In the genomic region with DNA sequence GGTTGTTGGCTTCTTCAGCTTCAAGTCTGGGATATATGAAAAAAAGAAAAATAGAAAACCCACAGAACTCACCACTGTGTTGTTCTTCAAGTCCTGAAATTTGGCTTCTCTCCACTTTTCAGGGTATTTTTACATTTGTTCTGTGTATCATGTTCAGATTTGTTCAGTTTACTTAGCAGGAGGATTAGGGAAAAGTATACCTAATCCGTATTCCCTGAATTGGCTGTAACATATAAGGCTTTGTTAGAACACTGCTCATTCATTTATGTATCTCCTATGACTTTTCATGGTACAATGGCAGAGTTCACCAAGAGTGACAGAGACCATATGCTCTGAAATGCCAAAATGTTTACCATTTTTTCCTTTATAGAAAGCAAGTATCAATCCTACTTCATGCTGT, we compare ENCODE assay signal across 23 cellular contexts.
"Had no signal": no experiment of that assay in that cellular context is flagged by ENCODE, and none has a peak within 500 bp of the region (broad histone marks: within the 10 kb centered on the region; RNA-seq: fewer than 3 reads in every experiment).

No MANE protein-coding gene starts in this region.

- H3K27me3 Mint-ChIP-seq: activated CD4-positive, alpha-beta T cell treated with anti-CD3 and anti-CD28 coated beads, Interleukin-2, amount 10 ng/mL, durations not matched to agents 24 days and 14 days; activated naive CD4-positive, alpha-beta T cell treated with anti-CD3 and anti-CD28 coated beads, Interleukin-2, amount 10 ng/mL, durations not matched to agents 7 days and 5 days; activated naive CD8-positive, alpha-beta T cell treated with anti-CD3 and anti-CD28 coated beads, Interleukin-2, amount 50 U/mL, for 24 hours; stimulated activated naive B cell treated with anti-CD40 and anti-IgM and Interleukin-4, amounts not matched to agents 10 μg/mL and 1 μg/mL and 100 μg/mL, for 72 hours had no signal

- H3K4me3 Mint-ChIP-seq: activated CD4-positive, alpha-beta T cell treated with anti-CD3 and anti-CD28 coated beads, Interleukin-2, amount 10 ng/mL, durations not matched to agents 24 days and 14 days; activated CD8-positive, alpha-beta T cell treated with anti-CD3 and anti-CD28 coated beads, Interleukin-2, amount 10 ng/mL, durations not matched to agents 7 days and 5 days; activated naive CD4-positive, alpha-beta T cell treated with anti-CD3 and anti-CD28 coated beads, Interleukin-2, amount 10 ng/mL, durations not matched to agents 7 days and 5 days; activated naive CD8-positive, alpha-beta T cell treated with anti-CD3 and anti-CD28 coated beads, Interleukin-2, amount 50 U/mL, for 24 hours; activated T-cell treated with anti-CD3 and anti-CD28 coated beads, Interleukin-2, amount 50 U/mL, for 4 hours; stimulated activated naive B cell treated with anti-CD40 and anti-IgM and Interleukin-4, amounts not matched to agents 10 μg/mL and 1 μg/mL and 100 μg/mL, for 72 hours had no signal

- H3K4me3 ChIP-seq: body of pancreas, colonic mucosa, gastroesophageal sphincter, heart left ventricle, left lung, pancreas, spleen, thyroid gland had no signal

- H3K27ac ChIP-seq: body of pancreas, colonic mucosa, gastroesophageal sphincter, heart left ventricle, left lung, pancreas, spleen, thyroid gland had no signal

- DNase-seq: activated CD4-positive, alpha-beta T cell treated with anti-CD3 and anti-CD28 coated beads, Interleukin-2, amount 10 ng/mL, durations not matched to agents 24 days and 14 days; activated CD8-positive, alpha-beta T cell treated with anti-CD3 and anti-CD28 coated beads, Interleukin-2, amount 10 ng/mL, durations not matched to agents 7 days and 5 days; activated naive CD4-positive, alpha-beta T cell treated with anti-CD3 and anti-CD28 coated beads, Interleukin-2, amount 10 ng/mL, durations not matched to agents 7 days and 5 days; activated naive CD8-positive, alpha-beta T cell treated with anti-CD3 and anti-CD28 coated beads, Interleukin-2, amount 50 U/mL, for 24 hours; activated T-cell treated with anti-CD3 and anti-CD28 coated beads, Interleukin-2, amount 50 U/mL, for 4 hours; body of pancreas; caudate nucleus; colonic mucosa; erythroblast; heart left ventricle; left lung; mammary epithelial cell; midbrain; pancreas; spleen; stimulated activated CD4-positive, alpha-beta T cell treated with anti-CD3 and anti-CD28 coated beads, Interleukin-4, amount 100 ng/mL, for 4 hours; stimulated activated naive B cell treated with anti-CD40 and anti-IgM and Interleukin-4, amounts not matched to agents 10 μg/mL and 1 μg/mL and 100 μg/mL, for 72 hours; T-helper 1 cell; T-helper 9 cell; thyroid gland had no signal

- H3K36me3 Mint-ChIP-seq: activated naive CD4-positive, alpha-beta T cell treated with anti-CD3 and anti-CD28 coated beads, Interleukin-2, amount 10 ng/mL, durations not matched to agents 7 days and 5 days; stimulated activated naive B cell treated with anti-CD40 and anti-IgM and Interleukin-4, amounts not matched to agents 10 μg/mL and 1 μg/mL and 100 μg/mL, for 72 hours had no signal

- H3K36me3 ChIP-seq: colonic mucosa, gastroesophageal sphincter, heart left ventricle, left lung, pancreas, spleen, thyroid gland had no signal

- ATAC-seq: activated CD8-positive, alpha-beta T cell treated with anti-CD3 and anti-CD28 coated beads, Interleukin-2, amount 10 ng/mL, durations not matched to agents 7 days and 5 days; activated naive CD8-positive, alpha-beta T cell treated with anti-CD3 and anti-CD28 coated beads, Interleukin-2, amount 50 U/mL, for 24 hours; activated T-cell treated with anti-CD3 and anti-CD28 coated beads, Interleukin-2, amount 50 U/mL, for 4 hours; body of pancreas; gastroesophageal sphincter; heart left ventricle; left lung; pancreas; sciatic nerve; stimulated activated naive B cell treated with anti-CD40 and anti-IgM and Interleukin-4, amounts not matched to agents 10 μg/mL and 1 μg/mL and 100 μg/mL, for 72 hours had no signal

- H3K27me3 ChIP-seq: body of pancreas, colonic mucosa, gastroesophageal sphincter, heart left ventricle, left lung, spleen, thyroid gland had no signal

- H3K9me3 Mint-ChIP-seq: activated CD4-positive, alpha-beta T cell treated with anti-CD3 and anti-CD28 coated beads, Interleukin-2, amount 10 ng/mL, durations not matched to agents 24 days and 14 days; activated T-cell treated with anti-CD3 and anti-CD28 coated beads, Interleukin-2, amount 50 U/mL, for 4 hours had no signal

- H3K4me1 Mint-ChIP-seq: activated CD4-positive, alpha-beta T cell treated with anti-CD3 and anti-CD28 coated beads, Interleukin-2, amount 10 ng/mL, durations not matched to agents 24 days and 14 days; activated naive CD4-positive, alpha-beta T cell treated with anti-CD3 and anti-CD28 coated beads, Interleukin-2, amount 10 ng/mL, durations not matched to agents 7 days and 5 days; activated naive CD8-positive, alpha-beta T cell treated with anti-CD3 and anti-CD28 coated beads, Interleukin-2, amount 50 U/mL, for 24 hours; stimulated activated naive B cell treated with anti-CD40 and anti-IgM and Interleukin-4, amounts not matched to agents 10 μg/mL and 1 μg/mL and 100 μg/mL, for 72 hours had no signal

- H3K27ac Mint-ChIP-seq: activated CD4-positive, alpha-beta T cell treated with anti-CD3 and anti-CD28 coated beads, Interleukin-2, amount 10 ng/mL, durations not matched to agents 24 days and 14 days; activated CD8-positive, alpha-beta T cell treated with anti-CD3 and anti-CD28 coated beads, Interleukin-2, amount 10 ng/mL, durations not matched to agents 7 days and 5 days; activated naive CD4-positive, alpha-beta T cell treated with anti-CD3 and anti-CD28 coated beads, Interleukin-2, amount 10 ng/mL, durations not matched to agents 7 days and 5 days; activated naive CD8-positive, alpha-beta T cell treated with anti-CD3 and anti-CD28 coated beads, Interleukin-2, amount 50 U/mL, for 24 hours; stimulated activated naive B cell treated with anti-CD40 and anti-IgM and Interleukin-4, amounts not matched to agents 10 μg/mL and 1 μg/mL and 100 μg/mL, for 72 hours had no signal

- H3K9me3 ChIP-seq: body of pancreas, gastroesophageal sphincter, heart left ventricle, left lung, pancreas, spleen, thyroid gland had no signal

- FAIRE-seq: urothelium cell line had no signal

- H3K4me1 ChIP-seq: body of pancreas, colonic mucosa, gastroesophageal sphincter, heart left ventricle, left lung, pancreas, spleen, thyroid gland had no signal
